ENCODE assay signal across 18 cellular contexts in genomic region chr6:169489642-169490408, GRCh38.
DNase-seq lines count a peak whose midpoint lies in the region; ATAC-seq and TF ChIP-seq lines count a peak whose summit lies in the region.
"Had no signal": no experiment of that assay in that cellular context is flagged by ENCODE, and none has a peak within 500 bp of the region (broad histone marks: within the 10 kb centered on the region; RNA-seq: fewer than 3 reads in every experiment).

No MANE protein-coding gene starts in this region.

- H2BK12ac ChIP-seq in H9 (ENCODE audit: insufficient read length, low read depth, low read length) = no peak overlapping the region

- DNase-seq in AG10803 (ENCODE audit: low read depth) (peak; percentile 89), H9 (no peak), fibroblast of gingiva (ENCODE audit: low read depth) (peak; percentile 81), osteoblast (ENCODE audit: insufficient read length, low spot score, missing footprints) (peak; percentile 29), DMS53 treated with DMSO at 0.1 percent for 48 hours (lab: John Stamatoyannopoulos, UW; ENCODE audit: unreplicated experiment) (no peak), A172 (ENCODE audit: low spot score) (no peak)
- DNase-seq in activated naive CD4-positive, alpha-beta T cell treated with anti-CD3 and anti-CD28 coated beads, Interleukin-2, amount 10 ng/mL, durations not matched to agents 7 days and 5 days = no peak
- DNase-seq: activated CD4-positive, alpha-beta T cell treated with anti-CD3 and anti-CD28 coated beads, Interleukin-2, amount 50 U/mL, for 4 hours; AML-193; cerebellar nuclear complex; mammary epithelial cell; naive thymus-derived CD4-positive, alpha-beta T cell; NCI-H1105 treated with DMSO at 0.1 percent for 48 hours; NCI-H524 treated with DMSO at 0.1 percent for 48 hours had no signal

- H4K20me1 ChIP-seq in H9 (ENCODE audit: control insufficient read depth, insufficient read depth, insufficient read length) (no peaks in the 10 kb centered on the region), osteoblast (ENCODE audit: insufficient read depth, low read length) (no peaks in the 10 kb centered on the region)

- no peak overlapping the region; a peak in 2 of 7 replicates for H3K27ac Mint-ChIP-seq in H9
- H3K27ac Mint-ChIP-seq in activated naive CD4-positive, alpha-beta T cell treated with anti-CD3 and anti-CD28 coated beads, Interleukin-2, amount 10 ng/mL, durations not matched to agents 7 days and 5 days = no peak overlapping the region
- H3K27ac Mint-ChIP-seq: naive thymus-derived CD4-positive, alpha-beta T cell; T-helper 1 cell treated with Interleukin-12 subunit alpha and Interleukin-12 subunit beta and Interleukin-4 antibody, amounts not matched to agents 30 μg/mL and 1 μg/mL, for 36 hours had no signal

- no peaks in the 10 kb centered on the region for H3K27me3 ChIP-seq in H9 (ENCODE audit: insufficient read depth, low read length)
- H3K27me3 ChIP-seq in osteoblast (ENCODE audit: insufficient read depth, low read length) = no peaks in the 10 kb centered on the region

- H3K9me3 ChIP-seq in H9 (ENCODE audit: control insufficient read depth, low read depth, low read length) (no peaks in the 10 kb centered on the region), osteoblast (ENCODE audit: low read depth, low read length) (no peaks in the 10 kb centered on the region)

- H3K23me2 ChIP-seq in H9 (ENCODE audit: insufficient read length, low read depth, low read length, poor library complexity, severe bottlenecking) = no peaks in the 10 kb centered on the region

- no peak overlapping the region for H3K18ac ChIP-seq in H9 (ENCODE audit: insufficient read length, low read depth, low read length)

- no peak overlapping the region for H2BK5ac ChIP-seq in H9 (ENCODE audit: insufficient read length, low read length)

- peaks cover 4 to 5% of the 10 kb centered on the region in 2 experiments; a peak in 4 of 5 replicates for H3K9me3 Mint-ChIP-seq in H9
- no peaks in the 10 kb centered on the region for H3K9me3 Mint-ChIP-seq in activated naive CD4-positive, alpha-beta T cell treated with anti-CD3 and anti-CD28 coated beads, Interleukin-2, amount 10 ng/mL, durations not matched to agents 7 days and 5 days
- H3K9me3 Mint-ChIP-seq: T-helper 1 cell treated with Interleukin-12 subunit alpha and Interleukin-12 subunit beta and Interleukin-4 antibody, amounts not matched to agents 30 μg/mL and 1 μg/mL, for 36 hours had no signal

- H3K27ac ChIP-seq in H9 (ENCODE audit: insufficient read length, low read depth, low read length) (no peak overlapping the region), osteoblast (ENCODE audit: low read depth, low read length) (peak overlapping the region; percentile 66)

- H3K4me2 ChIP-seq in H9 (ENCODE audit: insufficient read depth, insufficient read length, low read length) (no peak overlapping the region), osteoblast (ENCODE audit: insufficient read depth, low read length) (peak overlapping the region; percentile 66)

- H4K91ac ChIP-seq in H9 (ENCODE audit: insufficient read length, low read depth, low read length) = no peak overlapping the region

- H3K23ac ChIP-seq in H9 (ENCODE audit: insufficient read length, low read depth, low read length) = no peak overlapping the region

- H4K8ac ChIP-seq in H9 (replicated peaks; ENCODE audit: insufficient read length, low read depth, low read length) = no peak overlapping the region

- WGBS in H9 (ENCODE audit: extremely low coverage, insufficient read length, low lambda C conversion rate) = no CpG with 5 or more reads among the region's 9 CpGs

- H2AFZ ChIP-seq in H9 (ENCODE audit: low read length) (no peak overlapping the region), osteoblast (ENCODE audit: low read length) (no peak overlapping the region)

- H3K4me1 ChIP-seq in H9 (ENCODE audit: insufficient read depth, low read length) (no peaks in the 10 kb centered on the region), osteoblast (ENCODE audit: insufficient read depth, low read length) (peaks cover 22% of the 10 kb centered on the region)

- no peak overlapping the region for H2BK15ac ChIP-seq in H9 (ENCODE audit: low read depth, low read length)

- peaks cover 0 to 6% of the 10 kb centered on the region in 2 experiments; a peak in 1 of 4 replicates for H3K4me1 Mint-ChIP-seq in H9
- H3K4me1 Mint-ChIP-seq in activated naive CD4-positive, alpha-beta T cell treated with anti-CD3 and anti-CD28 coated beads, Interleukin-2, amount 10 ng/mL, durations not matched to agents 7 days and 5 days = no peaks in the 10 kb centered on the region
- H3K4me1 Mint-ChIP-seq: naive thymus-derived CD4-positive, alpha-beta T cell had no signal

- TF ChIP-seq CTCF in AG10803 (conservative IDR thresholded peaks at IDR 0.05; ENCODE audit: low read length) = peak; percentile 32
- TF ChIP-seq CTCF in H9 (conservative IDR thresholded peaks at IDR 0.05) = peak; percentile 30; the same call in 2 of the 3 replicates
- TF ChIP-seq CTCF in osteoblast (IDR thresholded peaks at IDR 0.05; ENCODE audit: extremely low read depth, low read depth, low read length) = no peak

- no peak overlapping the region for H3K4ac ChIP-seq in H9 (ENCODE audit: low read depth, low read length)

- H3T11ph ChIP-seq in H9 (ENCODE audit: low read length) = no peak overlapping the region

- no peak overlapping the region for H3K14ac ChIP-seq in H9 (ENCODE audit: insufficient read depth, low read length)

- CTCF ChIA-PET in activated naive CD4-positive, alpha-beta T cell treated with anti-CD3 and anti-CD28 coated beads, Interleukin-2, amount 10 ng/mL, durations not matched to agents 7 days and 5 days (lab: Charles Lee) = no interaction called here

- no peaks in the 10 kb centered on the region for H3K79me2 ChIP-seq in H9 (ENCODE audit: insufficient read depth, low read length)
- no peaks in the 10 kb centered on the region for H3K79me2 ChIP-seq in osteoblast (ENCODE audit: insufficient read depth, low read length)

- no peaks in the 10 kb centered on the region for H3K27me3 Mint-ChIP-seq in H9 (ENCODE audit: low read depth)
- no peaks in the 10 kb centered on the region for H3K27me3 Mint-ChIP-seq in activated naive CD4-positive, alpha-beta T cell treated with anti-CD3 and anti-CD28 coated beads, Interleukin-2, amount 10 ng/mL, durations not matched to agents 7 days and 5 days
- H3K27me3 Mint-ChIP-seq: naive thymus-derived CD4-positive, alpha-beta T cell had no signal

- no peak overlapping the region for H3K56ac ChIP-seq in H9 (ENCODE audit: insufficient read length, low read depth, low read length)

- no peak overlapping the region for H2AK5ac ChIP-seq in H9 (ENCODE audit: insufficient read length, low read length)

- no peak overlapping the region for H4K5ac ChIP-seq in H9 (ENCODE audit: insufficient read length, low read depth, low read length)

- H3K4me3 ChIP-seq in AG10803 (ENCODE audit: low read length) = no peak overlapping the region
- no peak overlapping the region for H3K4me3 ChIP-seq in osteoblast (ENCODE audit: insufficient read depth, low read length)

- no peaks in the 10 kb centered on the region for H3K79me1 ChIP-seq in H9 (ENCODE audit: insufficient read depth, low read depth, low read length, poor library complexity, severe bottlenecking)

- no peak for ATAC-seq in GM21737 (IDR thresholded peaks at IDR 0.05; ENCODE audit: unreplicated experiment)
- ATAC-seq: esophagus mucosa; HCT116; naive thymus-derived CD4-positive, alpha-beta T cell had no signal

- H2BK120ac ChIP-seq in H9 (ENCODE audit: low read depth, low read length, poor library complexity, severe bottlenecking) = no peak overlapping the region

- no peak overlapping the region for H3K9ac ChIP-seq in H9 (ENCODE audit: extremely low read depth, insufficient read length, low read length)

- peaks cover 0 to 4% (median 0%) of the 10 kb centered on the region in 3 experiments; a peak in 1 of 7 replicates for H3K36me3 Mint-ChIP-seq in H9 (ENCODE audit: insufficient read depth in 1 of 3, low read depth in 3 of 3)
- H3K36me3 Mint-ChIP-seq in activated naive CD4-positive, alpha-beta T cell treated with anti-CD3 and anti-CD28 coated beads, Interleukin-2, amount 10 ng/mL, durations not matched to agents 7 days and 5 days = no peaks in the 10 kb centered on the region

- H3K4me3 Mint-ChIP-seq in H9 = no peak overlapping the region
- no peak overlapping the region for H3K4me3 Mint-ChIP-seq in activated naive CD4-positive, alpha-beta T cell treated with anti-CD3 and anti-CD28 coated beads, Interleukin-2, amount 10 ng/mL, durations not matched to agents 7 days and 5 days
- H3K4me3 Mint-ChIP-seq: naive thymus-derived CD4-positive, alpha-beta T cell; T-helper 1 cell treated with Interleukin-12 subunit alpha and Interleukin-12 subunit beta and Interleukin-4 antibody, amounts not matched to agents 30 μg/mL and 1 μg/mL, for 36 hours had no signal

- no peak overlapping the region for H2BK20ac ChIP-seq in H9 (ENCODE audit: low read depth, low read length, poor library complexity, severe bottlenecking)

- no peaks in the 10 kb centered on the region for H3K36me3 ChIP-seq in osteoblast (ENCODE audit: insufficient read depth, low read length)

Comparison
In these comparisons a context has a peak if more than half of its experiments do, and no peak if none do; other contexts are left out.
1. DNase-seq: peak in AG10803 (single experiment), fibroblast of gingiva (single experiment) and osteoblast (single experiment); none in H9 (single experiment), activated naive CD4-positive, alpha-beta T cell treated with anti-CD3 and anti-CD28 coated beads, Interleukin-2, amount 10 ng/mL, durations not matched to agents 7 days and 5 days (single experiment), DMS53 treated with DMSO at 0.1 percent for 48 hours (single experiment) and A172 (single experiment).